ENCODE assay signal across 8 cellular contexts in genomic region chr9:101711330-101711941, GRCh38. TPM values are rescaled to one million over a fixed set of nuclear protein-coding genes. Genes with fewer than 3 reads are reported as not detected.
A peak's percentile ranks its signal among the peaks of the same experiment; 100 is the strongest.
DNase-seq lines count a peak whose midpoint lies in the region; ATAC-seq and TF ChIP-seq lines count a peak whose summit lies in the region.

No MANE protein-coding gene starts in this region.

- no peak for TF ChIP-seq POLR2A in upper lobe of left lung (IDR thresholded peaks at IDR 0.05)

- peak in 1 of 2 donors; percentile 56 for TF ChIP-seq RAD21 in liver (IDR thresholded peaks at IDR 0.05)

- no peak for TF ChIP-seq EP300 in upper lobe of left lung (IDR thresholded peaks at IDR 0.05)

- no peak overlapping the region for H3K27ac ChIP-seq in liver (ENCODE audit: low read depth in 1 of 2, low read length in 2 of 2)
- no peak overlapping the region for H3K27ac ChIP-seq in upper lobe of left lung

- DNase-seq in COLO668 (lab: John Stamatoyannopoulos, UW; ENCODE audit: unreplicated experiment) (peak; percentile 1), NCI-H526 treated with DMSO at 0.1 percent for 48 hours (lab: John Stamatoyannopoulos, UW) (no peak), mesenteric fat pad (ENCODE audit: low spot score) (no peak), upper lobe of left lung (no peak)
- peak; percentile 64 for DNase-seq in activated CD4-positive, alpha-beta T cell treated with anti-CD3 and anti-CD28 coated beads for 48 hours

- no peaks in the 10 kb centered on the region for H3K27me3 ChIP-seq in liver (ENCODE audit: control insufficient read depth in 4 of 4, insufficient read depth in 4 of 4, low read length in 3 of 4)
- no peaks in the 10 kb centered on the region for H3K27me3 ChIP-seq in upper lobe of left lung

- ATAC-seq in GM19035 (IDR thresholded peaks at IDR 0.05; ENCODE audit: unreplicated experiment) (peak; percentile 87), HG03520 (IDR thresholded peaks at IDR 0.05; ENCODE audit: unreplicated experiment) (peak; percentile 69), upper lobe of left lung (ENCODE audit: low FRiP score in 2 of 2) (no peak)

- 85% methylated on average over 10 of the region's 10 CpGs for WGBS in liver
- 68 to 69% methylated on average over 10 of the region's 10 CpGs for WGBS in upper lobe of left lung, 2 donors

- H3K36me3 ChIP-seq in liver (ENCODE audit: control insufficient read depth in 4 of 4, insufficient read depth in 3 of 4, low read depth in 1 of 4, low read length in 3 of 4) (no peaks in the 10 kb centered on the region), upper lobe of left lung (no peaks in the 10 kb centered on the region)

- H3K9me3 ChIP-seq in liver (ENCODE audit: control insufficient read depth in 4 of 4, low read length in 3 of 4): no peaks in the 10 kb centered on the region
- H3K9me3 ChIP-seq in upper lobe of left lung: no peaks in the 10 kb centered on the region

- peaks cover 4 to 22% (median 13%) of the 10 kb centered on the region in 4 donors for H3K4me1 ChIP-seq in liver (ENCODE audit: control insufficient read depth in 4 of 4, insufficient read depth in 4 of 4, low read length in 3 of 4)
- H3K4me1 ChIP-seq in upper lobe of left lung: no peaks in the 10 kb centered on the region

- no peak overlapping the region for H3K9ac ChIP-seq in liver (ENCODE audit: low read depth in 1 of 2, low read length in 2 of 2)

- no peak overlapping the region for H3K4me3 ChIP-seq in liver (ENCODE audit: low read depth in 1 of 3, low read length in 3 of 3)
- H3K4me3 ChIP-seq in upper lobe of left lung: no peak overlapping the region

- TF ChIP-seq CTCF in liver (IDR thresholded peaks at IDR 0.05; ENCODE audit: low read depth, low read length, missing input control) (peak; percentile 16), upper lobe of left lung (IDR thresholded peaks at IDR 0.05) (peak in 1 of 6 experiments; percentile 13)

TF ChIP-seq in liver, 16 proteins besides CTCF, POLR2A, EP300 and RAD21:
- TF ChIP-seq YY1 (IDR thresholded peaks at IDR 0.05): no peak
- TF ChIP-seq RXRA (IDR thresholded peaks at IDR 0.05): no peak

RNA-seq across cellular contexts. Expression of gene GRIN3A, which starts 27.0 kb away (rescaled TPM):
- total RNA-seq in liver (under 1 TPM; under 0.01 to 0.23 TPM), mesenteric fat pad (0.06 TPM), upper lobe of left lung (under 1 TPM in 3 of 6 donors, not detected in 3; 0.06 to 0.10 (median 0.07) TPM)
- under 1 TPM; 0.08 to 0.09 TPM for polyA plus RNA-seq in liver

Comparison
In these comparisons a context has a peak if more than half of its experiments do, and no peak if none do; other contexts are left out.
1. DNase-seq: peak in COLO668 (single experiment) and activated CD4-positive, alpha-beta T cell treated with anti-CD3 and anti-CD28 coated beads for 48 hours (single experiment); none in NCI-H526 treated with DMSO at 0.1 percent for 48 hours (single experiment), mesenteric fat pad (single experiment) and upper lobe of left lung (0 of 2).
2. ATAC-seq: peak in GM19035 (single experiment) and HG03520 (single experiment); none in upper lobe of left lung (0 of 2).